8 cellular contexts compared by ENCODE assay signal in genomic region chr6:89351632-89352328, GRCh38. TPM values are rescaled to one million over a fixed set of nuclear protein-coding genes. Genes with fewer than 3 reads are reported as not detected.
DNase-seq lines count a peak whose midpoint lies in the region; ATAC-seq and TF ChIP-seq lines count a peak whose summit lies in the region.

No MANE protein-coding gene starts in this region.

- TF ChIP-seq POLR2A in HCT116 (IDR thresholded peaks at IDR 0.05; ENCODE audit: borderline replicate concordance, extremely low read depth, insufficient read depth, insufficient read length) (no peak), stomach (IDR thresholded peaks at IDR 0.05) (no peak)

- CTCF ChIA-PET in AG04449 (lab: Yijun Ruan, JAX) (interaction anchor here (1.0 to 4.7 kb wide), 6 partner anchors 10 to 40 kb away, joined by 3 to 34 read pairs (median 4); no protein-coding TSS in a partner anchor), HCT116 (lab: Charles Lee) (interaction anchor here (1.0 to 1.5 kb wide), 2 partner anchors 16 to 20 kb away, joined by 3 to 8 read pairs; no protein-coding TSS in a partner anchor)

- TF ChIP-seq RAD21 in HCT116 (IDR thresholded peaks at IDR 0.05; ENCODE audit: low read depth) = no peak

- peak overlapping the region; percentile 29 for H2AFZ ChIP-seq in HCT116 (ENCODE audit: low read depth, low read length, poor library complexity, severe bottlenecking)

- peak overlapping the region; percentile 96 for H3K4me3 Mint-ChIP-seq in activated T-helper 2 cell treated with anti-CD3 and anti-CD28 coated beads, Interferon-gamma antibody, Interleukin-2, Interleukin-4, amounts not matched to agents 10 μg/mL and 5 μg/mL and 100 μg/mL, durations not matched to agents 14 hours and 24 hours and 36 hours (ENCODE audit: low read depth)

- H3K27ac ChIP-seq in HCT116 (ENCODE audit: low read depth, low read length) = peak overlapping the region; percentile 79; the same call in 1 of the 2 replicates
- H3K27ac ChIP-seq in stomach = peak overlapping the region; percentile 97 to 99 (median 99)

- peak overlapping the region; percentile 73 for H3K4me2 ChIP-seq in HCT116 (ENCODE audit: low read length)

- H3K36me3 Mint-ChIP-seq in activated T-helper 2 cell treated with anti-CD3 and anti-CD28 coated beads, Interferon-gamma antibody, Interleukin-2, Interleukin-4, amounts not matched to agents 10 μg/mL and 5 μg/mL and 100 μg/mL, durations not matched to agents 14 hours and 24 hours and 36 hours (ENCODE audit: low read depth) = peaks cover 24% of the 10 kb centered on the region

- H3K27ac Mint-ChIP-seq in activated T-helper 2 cell treated with anti-CD3 and anti-CD28 coated beads, Interferon-gamma antibody, Interleukin-2, Interleukin-4, amounts not matched to agents 10 μg/mL and 5 μg/mL and 100 μg/mL, durations not matched to agents 14 hours and 24 hours and 36 hours = peak overlapping the region; percentile 92

- DNase-seq in AG04449 (ENCODE audit: low read depth, low spot score) (no peak), HCT116 (ENCODE audit: low read depth, low spot score) (no peak), inferior parietal cortex (ENCODE audit: extremely low spot score) (peak; percentile 51), stomach (no peak), ACHN (no peak), KG1 (lab: John Stamatoyannopoulos, UW) (no peak), NCI-H187 treated with DMSO at 0.1 percent for 48 hours (lab: John Stamatoyannopoulos, UW) (no peak)
- no peak for DNase-seq in activated T-helper 2 cell treated with anti-CD3 and anti-CD28 coated beads, Interferon-gamma antibody, Interleukin-2, Interleukin-4, amounts not matched to agents 10 μg/mL and 5 μg/mL and 100 μg/mL, durations not matched to agents 14 hours and 24 hours and 36 hours (ENCODE audit: low spot score)

- no peaks in the 10 kb centered on the region for H3K27me3 Mint-ChIP-seq in activated T-helper 2 cell treated with anti-CD3 and anti-CD28 coated beads, Interferon-gamma antibody, Interleukin-2, Interleukin-4, amounts not matched to agents 10 μg/mL and 5 μg/mL and 100 μg/mL, durations not matched to agents 14 hours and 24 hours and 36 hours (ENCODE audit: low read depth)

- H3K4me1 Mint-ChIP-seq in activated T-helper 2 cell treated with anti-CD3 and anti-CD28 coated beads, Interferon-gamma antibody, Interleukin-2, Interleukin-4, amounts not matched to agents 10 μg/mL and 5 μg/mL and 100 μg/mL, durations not matched to agents 14 hours and 24 hours and 36 hours (ENCODE audit: low read depth) = peaks cover 59% of the 10 kb centered on the region

- intact Hi-C loops in HCT116 (cut with micrococcal nuclease) = loop anchor here (5.0 kb wide), 1 partner anchor 54 kb away; no protein-coding TSS in a partner anchor
- intact Hi-C loops in activated T-helper 2 cell treated with anti-CD3 and anti-CD28 coated beads, Interferon-gamma antibody, Interleukin-2, Interleukin-4, amounts not matched to agents 10 μg/mL and 5 μg/mL and 100 μg/mL, durations not matched to agents 14 hours and 24 hours and 36 hours (cut with micrococcal nuclease) = loop anchor here (1.0 to 10.0 kb wide), 5 partner anchors 204 to 936 kb away; partner anchors contain the start of genes LYRM2, PM20D2, PNRC1 and RNGTT
- intact Hi-C loops in stomach (cut with DNase I; ENCODE audit: low total_unique reads) = no loop called here

- H3K9me3 ChIP-seq in HCT116 (ENCODE audit: control insufficient read depth in 1 of 2, insufficient read depth in 1 of 2, low read depth in 1 of 2, low read length in 2 of 2) (no peaks in the 10 kb centered on the region), stomach (no peaks in the 10 kb centered on the region)

- TF ChIP-seq EP300 in stomach (IDR thresholded peaks at IDR 0.05) = no peak

- RAD21 ChIA-PET in HCT116 (lab: Charles Lee; ENCODE audit: low non-redundant PET in 1 of 2, low total read pairs in 2 of 2, uncharacterized antibody in 2 of 2, unreplicated experiment in 2 of 2) = no interaction called here

- no peaks in the 10 kb centered on the region for H3K9me2 ChIP-seq in HCT116 (ENCODE audit: insufficient read depth)

- TF ChIP-seq CTCF in AG04449 (IDR thresholded peaks at IDR 0.05; ENCODE audit: insufficient read depth, low read length, missing control alignments) = no peak
- no peak for TF ChIP-seq CTCF in HCT116 (IDR thresholded peaks at IDR 0.05 in 2 of 3, conservative IDR thresholded peaks at IDR 0.05 in 1 of 3; ENCODE audit: borderline replicate concordance in 1 of 3, insufficient read depth in 1 of 3, low read depth in 2 of 3, low read length in 2 of 3)
- TF ChIP-seq CTCF in stomach (IDR thresholded peaks at IDR 0.05) = no peak

- peak overlapping the region; percentile 90 for H3K4me3 ChIP-seq in AG04449 (ENCODE audit: low read depth, low read length)
- H3K4me3 ChIP-seq in HCT116 (replicated peaks in 1 of 2; ENCODE audit: low read depth in 1 of 2, low read length in 2 of 2) = peak overlapping the region; percentile 64 to 71
- peak overlapping the region; percentile 62 to 82 (median 66) for H3K4me3 ChIP-seq in stomach

- WGBS in stomach, 5 donors = 0 to 2% (median 1%) methylated on average over 13 to 16 of the region's 16 CpGs

- H3K36me3 ChIP-seq in HCT116 (ENCODE audit: control insufficient read depth in 1 of 2, insufficient read depth in 2 of 2, low read length in 2 of 2) = no peaks in the 10 kb centered on the region
- no peaks in the 10 kb centered on the region for H3K36me3 ChIP-seq in stomach

- POLR2A ChIA-PET in AG04449 (lab: Yijun Ruan, JAX) = interaction anchor here (0.7 to 1.7 kb wide), 3 partner anchors 269 to 286 kb away, joined by 3 to 6 read pairs (median 4); partner anchors contain the start of gene LYRM2
- POLR2A ChIA-PET in HCT116 (lab: Charles Lee) = interaction anchor here (0.7 to 1.0 kb wide), 3 partner anchors 8 to 53 kb away, joined by 3 to 4 read pairs (median 3); no protein-coding TSS in a partner anchor

- H3K27me3 ChIP-seq in HCT116 (ENCODE audit: insufficient read depth, low read length) (no peaks in the 10 kb centered on the region), stomach (no peaks in the 10 kb centered on the region)

- TSS peak; percentile 61 for BruUV-seq in HCT116 (replicated peaks; lab: Mats Ljungman, UMichigan)

- H4K20me1 ChIP-seq in HCT116 (ENCODE audit: insufficient read depth) = no peaks in the 10 kb centered on the region

- H3K9me3 Mint-ChIP-seq in activated T-helper 2 cell treated with anti-CD3 and anti-CD28 coated beads, Interferon-gamma antibody, Interleukin-2, Interleukin-4, amounts not matched to agents 10 μg/mL and 5 μg/mL and 100 μg/mL, durations not matched to agents 14 hours and 24 hours and 36 hours = no peaks in the 10 kb centered on the region

- H3K79me2 ChIP-seq in HCT116 (ENCODE audit: insufficient read depth, low read length) = peaks cover 51% of the 10 kb centered on the region

- in situ Hi-C loops in ACHN (cut with HindIII; ENCODE audit: low pct_ligation_motif_present, low pct_unique_long_range_greater_than_20kb, low sequenced_read_pairs) = no loop called here

- peaks cover 14 to 25% of the 10 kb centered on the region in 2 experiments for H3K4me1 ChIP-seq in HCT116 (ENCODE audit: control insufficient read depth in 1 of 2, insufficient read depth in 2 of 2, low read length in 2 of 2)
- H3K4me1 ChIP-seq in stomach = peaks cover 19 to 59% (median 51%) of the 10 kb centered on the region in 4 donors

- no peak for ATAC-seq in HCT116

- peak overlapping the region; percentile 85 for H3K9ac ChIP-seq in HCT116 (ENCODE audit: low read length)

TF ChIP-seq in HCT116, 20 proteins besides CTCF, POLR2A, EP300 and RAD21:
- no peak for TF ChIP-seq MAX (IDR thresholded peaks at IDR 0.05)
- TF ChIP-seq SIN3A (IDR thresholded peaks at IDR 0.05; ENCODE audit: low read depth) = 0 out of 2 replicates have a peak, but pooled peaks have one; percentile 19

RNA-seq across cellular contexts. Expression of gene UBE2J1, which starts 0.7 kb away (rescaled TPM):
- total RNA-seq in HCT116 (2021; ENCODE audit: unreplicated experiment) (23.3 TPM), stomach (10 to 100 TPM in 4 of 5 donors, 1 to 10 TPM in 1; 5.2 to 58.6 (median 12.5) TPM)
- 13.4 and 13.9 TPM in 2 replicates for polyA plus RNA-seq in HCT116 (2012)
- 34.4 and 34.8 TPM in 2 replicates for total RNA-seq in activated T-helper 2 cell treated with anti-CD3 and anti-CD28 coated beads, Interferon-gamma antibody, Interleukin-2, Interleukin-4, amounts not matched to agents 10 μg/mL and 5 μg/mL and 100 μg/mL, durations not matched to agents 14 hours and 24 hours and 36 hours
- polyA plus RNA-seq in stomach = 10 to 100 TPM; 17.7 to 48.7 (median 30.3) TPM

RNA-seq across cellular contexts. Expression of gene GABRR2, which starts 36.7 kb away (rescaled TPM):
- total RNA-seq in HCT116 (2021; ENCODE audit: unreplicated experiment) = 0.57 TPM
- polyA plus RNA-seq in HCT116 (2012) = 0.24 and 0.38 TPM in 2 replicates
- total RNA-seq in activated T-helper 2 cell treated with anti-CD3 and anti-CD28 coated beads, Interferon-gamma antibody, Interleukin-2, Interleukin-4, amounts not matched to agents 10 μg/mL and 5 μg/mL and 100 μg/mL, durations not matched to agents 14 hours and 24 hours and 36 hours = 0.34 and 0.78 TPM in 2 replicates
- total RNA-seq in stomach = 1 to 10 TPM in 1 of 5 donors, under 1 TPM in 1, not detected in 3; 0.73 to 7.6 TPM
- under 1 TPM in 1 of 3 donors, not detected in 2; 0.15 TPM for polyA plus RNA-seq in stomach
